ENCODE assay signal across 29 cellular contexts in the genomic region with DNA sequence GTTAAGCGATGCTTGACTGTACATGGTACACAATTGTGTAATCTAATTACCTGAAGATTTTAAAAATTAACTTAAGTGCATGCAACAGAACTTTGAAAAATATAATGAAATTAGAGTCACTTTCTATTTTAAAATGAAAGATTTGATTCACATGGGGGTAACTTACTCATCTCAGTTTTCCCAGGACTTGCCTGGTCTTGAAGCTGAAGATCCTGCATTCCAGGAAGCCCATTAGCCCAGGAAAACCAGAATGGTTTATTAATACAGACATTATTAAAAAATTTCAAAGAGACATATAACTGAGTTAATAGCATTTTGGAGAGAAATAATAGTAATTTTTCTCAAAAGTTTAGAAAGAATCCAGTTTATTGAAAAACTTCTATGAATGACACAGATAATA.
"Had no signal": no experiment of that assay in that cellular context is flagged by ENCODE, and none has a peak within 500 bp of the region (broad histone marks: within the 10 kb centered on the region; RNA-seq: fewer than 3 reads in every experiment).

No MANE protein-coding gene starts in this region.

- H3K27ac Mint-ChIP-seq: immature natural killer cell; memory B cell; naive thymus-derived CD8-positive, alpha-beta T cell; nephron; stimulated activated naive B cell treated with anti-CD40 and anti-IgM and Interleukin-4, amounts not matched to agents 10 μg/mL and 1 μg/mL and 100 μg/mL, for 72 hours had no signal

- H3K4me1 ChIP-seq: left ventricle myocardium inferior, pancreas, prostate gland, stomach, testis, thyroid gland, transverse colon, upper lobe of left lung, vagina had no signal

- H3K9me3 ChIP-seq: left ventricle myocardium inferior, pancreas, prostate gland, stomach, testis, thyroid gland, transverse colon, upper lobe of left lung, vagina had no signal

- H3K27me3 ChIP-seq: pancreas, stomach, testis, thyroid gland, transverse colon, upper lobe of left lung, vagina had no signal

- H3K4me3 ChIP-seq: left ventricle myocardium inferior, lung, pancreas, prostate gland, skin epidermis, stomach, testis, thyroid gland, transverse colon, upper lobe of left lung, vagina had no signal

- H3K36me3 Mint-ChIP-seq: immature natural killer cell; memory B cell; naive thymus-derived CD8-positive, alpha-beta T cell; stimulated activated naive B cell treated with anti-CD40 and anti-IgM and Interleukin-4, amounts not matched to agents 10 μg/mL and 1 μg/mL and 100 μg/mL, for 72 hours had no signal

- H3K27ac ChIP-seq: left ventricle myocardium inferior, pancreas, prostate gland, skin epidermis, stomach, testis, thyroid gland, transverse colon, upper lobe of left lung, vagina had no signal

- DNase-seq: hypothalamus; immature natural killer cell; left ventricle myocardium inferior; naive thymus-derived CD8-positive, alpha-beta T cell; nucleus accumbens; pancreas; posterior cingulate gyrus; retina; right cardiac atrium; stimulated activated CD4-positive, alpha-beta T cell treated with anti-CD3 and anti-CD28 coated beads, Interleukin-12 subunit alpha, Interleukin-12 subunit beta, amount 100 ng/mL, for 4 hours; stimulated activated CD4-positive, alpha-beta T cell treated with anti-CD3 and anti-CD28 coated beads, Interleukin-15, amount 100 ng/mL, for 24 hours; stimulated activated CD4-positive, alpha-beta T cell treated with anti-CD3 and anti-CD28 coated beads, Interleukin-2, amount 100 ng/mL, for 24 hours; stimulated activated CD4-positive, alpha-beta T cell treated with anti-CD3 and anti-CD28 coated beads, Interleukin-4, amount 100 ng/mL, for 1 hour; stimulated activated naive B cell treated with anti-CD40 and anti-IgM and Interleukin-4, amounts not matched to agents 10 μg/mL and 1 μg/mL and 100 μg/mL, for 72 hours; stimulated activated naive CD8-positive, alpha-beta T cell treated with anti-CD3 and anti-CD28 coated beads, Interleukin-15, Interleukin-2, amounts not matched to agents 100 U/mL and 50 U/mL, for 24 hours; stomach; testis; thyroid gland; transverse colon; upper lobe of left lung had no signal

- H3K4me1 Mint-ChIP-seq: immature natural killer cell; memory B cell; naive thymus-derived CD8-positive, alpha-beta T cell; neural crest cell; stimulated activated naive B cell treated with anti-CD40 and anti-IgM and Interleukin-4, amounts not matched to agents 10 μg/mL and 1 μg/mL and 100 μg/mL, for 72 hours had no signal

- ATAC-seq: naive thymus-derived CD8-positive, alpha-beta T cell; pancreas; right cardiac atrium; sciatic nerve; stimulated activated naive B cell treated with anti-CD40 and anti-IgM and Interleukin-4, amounts not matched to agents 10 μg/mL and 1 μg/mL and 100 μg/mL, for 72 hours; stimulated activated naive CD8-positive, alpha-beta T cell treated with anti-CD3 and anti-CD28 coated beads, Interleukin-15, Interleukin-2, amounts not matched to agents 100 U/mL and 50 U/mL, for 24 hours had no signal

- H3K36me3 ChIP-seq: left ventricle myocardium inferior, pancreas, prostate gland, stomach, thyroid gland, transverse colon, upper lobe of left lung, vagina had no signal

- H3K9me3 Mint-ChIP-seq: memory B cell; stimulated activated naive B cell treated with anti-CD40 and anti-IgM and Interleukin-4, amounts not matched to agents 10 μg/mL and 1 μg/mL and 100 μg/mL, for 72 hours had no signal

- H3K4me3 Mint-ChIP-seq: immature natural killer cell; memory B cell; naive thymus-derived CD8-positive, alpha-beta T cell; nephron; neural crest cell; stimulated activated naive B cell treated with anti-CD40 and anti-IgM and Interleukin-4, amounts not matched to agents 10 μg/mL and 1 μg/mL and 100 μg/mL, for 72 hours had no signal

- FAIRE-seq: islet of Langerhans had no signal
